In genomic region chr21:32392880-32393676, GRCh38 we compare ENCODE assay signal across 8 cellular contexts. TPM values are rescaled to one million over a fixed set of nuclear protein-coding genes. Genes with fewer than 3 reads are reported as not detected.
A peak's percentile ranks its signal among the peaks of the same experiment; 100 is the strongest.
DNase-seq lines count a peak whose midpoint lies in the region; ATAC-seq lines count a peak whose summit lies in the region.

Gene URB1 (minus strand): TSS chr21:32393012. CDS start chr21:32392910, 102 bp downstream.

- no peaks in the 10 kb centered on the region for H3K4me1 ChIP-seq in endocrine pancreas (ENCODE audit: control insufficient read depth, insufficient read depth, low read length)

- DNase-seq in COLO668 (lab: John Stamatoyannopoulos, UW; ENCODE audit: unreplicated experiment): peak; percentile 94
- peak; percentile 81 for DNase-seq in HT1080 (ENCODE audit: low read depth)
- peak; percentile 75 for DNase-seq in NOMO-1 treated with DMSO at 0.1 percent for 48 hours (lab: John Stamatoyannopoulos, UW; ENCODE audit: unreplicated experiment)
- peak; percentile 95 for DNase-seq in activated CD8-positive, alpha-beta memory T cell treated with anti-CD3 and anti-CD28 coated beads, Interleukin-2, amount 10 ng/mL, durations not matched to agents 7 days and 5 days
- DNase-seq in mesenteric fat pad (ENCODE audit: low spot score): peak; percentile 97
- DNase-seq in stimulated activated CD8-positive, alpha-beta memory T cell treated with anti-CD3 and anti-CD28 coated beads, Interleukin-15, amount 100 ng/mL, for 24 hours (ENCODE audit: low read depth): peak; percentile 96

- H3K9me3 Mint-ChIP-seq in activated CD8-positive, alpha-beta memory T cell treated with anti-CD3 and anti-CD28 coated beads, Interleukin-2, amount 10 ng/mL, durations not matched to agents 7 days and 5 days (ENCODE audit: low read depth): no peaks in the 10 kb centered on the region

- no peaks in the 10 kb centered on the region for H3K27me3 Mint-ChIP-seq in activated CD8-positive, alpha-beta memory T cell treated with anti-CD3 and anti-CD28 coated beads, Interleukin-2, amount 10 ng/mL, durations not matched to agents 7 days and 5 days

- H3K9me3 ChIP-seq in endocrine pancreas (ENCODE audit: control insufficient read depth, low read length): no peaks in the 10 kb centered on the region

- peaks cover 10% of the 10 kb centered on the region for H3K36me3 Mint-ChIP-seq in activated CD8-positive, alpha-beta memory T cell treated with anti-CD3 and anti-CD28 coated beads, Interleukin-2, amount 10 ng/mL, durations not matched to agents 7 days and 5 days

- peak; percentile 81 for ATAC-seq in GM19468 (IDR thresholded peaks at IDR 0.05; ENCODE audit: extremely low read depth, unreplicated experiment)
- ATAC-seq in activated CD8-positive, alpha-beta memory T cell treated with anti-CD3 and anti-CD28 coated beads, Interleukin-2, amount 10 ng/mL, durations not matched to agents 7 days and 5 days: peak; percentile 98

- peak within 1 kb of the TSS; percentile 81 for H3K4me3 Mint-ChIP-seq in activated CD8-positive, alpha-beta memory T cell treated with anti-CD3 and anti-CD28 coated beads, Interleukin-2, amount 10 ng/mL, durations not matched to agents 7 days and 5 days

- peak within 1 kb of the TSS; percentile 87 for H3K27ac Mint-ChIP-seq in activated CD8-positive, alpha-beta memory T cell treated with anti-CD3 and anti-CD28 coated beads, Interleukin-2, amount 10 ng/mL, durations not matched to agents 7 days and 5 days

- peaks cover 2% of the 10 kb centered on the region for H3K27me3 ChIP-seq in endocrine pancreas (ENCODE audit: control insufficient read depth, insufficient read depth, low read length)

- CTCF ChIA-PET in activated CD8-positive, alpha-beta memory T cell treated with anti-CD3 and anti-CD28 coated beads, Interleukin-2, amount 10 ng/mL, durations not matched to agents 7 days and 5 days (lab: Charles Lee): interaction anchor here (1.4 to 2.8 kb wide), 5 partner anchors 9 to 208 kb away, joined by 3 to 21 read pairs (median 7); no protein-coding TSS in a partner anchor

- H3K4me1 Mint-ChIP-seq in activated CD8-positive, alpha-beta memory T cell treated with anti-CD3 and anti-CD28 coated beads, Interleukin-2, amount 10 ng/mL, durations not matched to agents 7 days and 5 days: peaks cover 49% of the 10 kb centered on the region

- H3K36me3 ChIP-seq in endocrine pancreas (ENCODE audit: control insufficient read depth, insufficient read depth, low read length): no peaks in the 10 kb centered on the region

- peak within 1 kb of the TSS; percentile 92 for H3K9ac ChIP-seq in endocrine pancreas (ENCODE audit: control insufficient read depth, insufficient read depth, low read length)

- H3K4me3 ChIP-seq in endocrine pancreas (ENCODE audit: control insufficient read depth, insufficient read depth, low read length): peak within 1 kb of the TSS; percentile 80

RNA-seq across cellular contexts. Expression of gene URB1, which starts in this region (rescaled TPM):
- 38.1 and 38.8 TPM in 2 replicates for total RNA-seq in HT1080 (2014; rRNA removed; shearing (Covaris generic))
- 11.8 and 14.1 TPM in 2 replicates for polyA plus RNA-seq in HT1080 (2015; cell fraction: cytosol; rRNA removed)
- polyA plus RNA-seq in HT1080 (2015; cell fraction: nucleus; rRNA removed): 80.0 and 83.5 TPM in 2 replicates
- total RNA-seq in activated CD8-positive, alpha-beta memory T cell treated with anti-CD3 and anti-CD28 coated beads, Interleukin-2, amount 10 ng/mL, durations not matched to agents 7 days and 5 days: 10 to 100 TPM; 17.5 to 28.3 TPM
- 21.5 TPM for total RNA-seq in mesenteric fat pad

Comparison
In these comparisons a context has a peak if more than half of its experiments do, and no peak if none do; other contexts are left out.
1. Peak in every context shown above with its lines: DNase-seq, ATAC-seq and H3K4me3 ChIP-seq.